Comparison of ENCODE assay signal across 8 cellular contexts in genomic region chr13:40969169-40969901, GRCh38. TPM values are rescaled to one million over a fixed set of nuclear protein-coding genes. Genes with fewer than 3 reads are reported as not detected.
DNase-seq lines count a peak whose midpoint lies in the region; ATAC-seq and TF ChIP-seq lines count a peak whose summit lies in the region.

No MANE protein-coding gene starts in this region.

- no peaks in the 10 kb centered on the region for H3K9me3 Mint-ChIP-seq in activated naive CD8-positive, alpha-beta T cell (ENCODE audit: low read depth)

- peaks cover 100% of the 10 kb centered on the region for H3K79me2 ChIP-seq in DND-41 (ENCODE audit: insufficient read depth, low read length)

- H3K27me3 Mint-ChIP-seq in activated naive CD8-positive, alpha-beta T cell, result no peaks in the 10 kb centered on the region

- H3K4me2 ChIP-seq in DND-41 (ENCODE audit: insufficient read depth, low read length), result no peak overlapping the region

- H4K20me1 ChIP-seq in DND-41 (ENCODE audit: insufficient read depth, low read length), result peaks cover 92% of the 10 kb centered on the region

- no peak for TF ChIP-seq CTCF in DND-41 (IDR thresholded peaks at IDR 0.05; ENCODE audit: borderline replicate concordance, extremely low read depth, low read length, poor library complexity, severe bottlenecking)
- no peak for TF ChIP-seq CTCF in psoas muscle (IDR thresholded peaks at IDR 0.05)

- H3K4me3 Mint-ChIP-seq in activated naive CD8-positive, alpha-beta T cell, result peak overlapping the region; percentile 50

- H3K27ac ChIP-seq in DND-41 (ENCODE audit: low read length) (no peak overlapping the region), psoas muscle (no peak overlapping the region)

- intact Hi-C loops in psoas muscle (cut with DNase I) (no loop called here), head of caudate nucleus (cut with DNase I) (no loop called here)

- H3K36me3 ChIP-seq in DND-41 (ENCODE audit: insufficient read depth, low read length) (peaks cover 41% of the 10 kb centered on the region), psoas muscle (ENCODE audit: insufficient read depth in 1 of 2, low read depth in 1 of 2) (no peaks in the 10 kb centered on the region)

- H3K27ac Mint-ChIP-seq in activated naive CD8-positive, alpha-beta T cell, result peak overlapping the region; percentile 85

- H2AFZ ChIP-seq in DND-41 (ENCODE audit: low read depth, low read length), result no peak overlapping the region

- peak; percentile 71 for ATAC-seq in DND-41 (ENCODE audit: insufficient read depth, low read depth)
- ATAC-seq in GM19452 (IDR thresholded peaks at IDR 0.05; ENCODE audit: unreplicated experiment), result peak; percentile 76
- ATAC-seq in HG03439 (IDR thresholded peaks at IDR 0.05; ENCODE audit: unreplicated experiment), result peak; percentile 61
- ATAC-seq in psoas muscle, result no peak

- H3K9ac ChIP-seq in DND-41 (ENCODE audit: low read depth, low read length), result no peak overlapping the region

- peaks cover 97% of the 10 kb centered on the region for H3K4me1 Mint-ChIP-seq in activated naive CD8-positive, alpha-beta T cell (ENCODE audit: low read depth)

- H3K9me3 ChIP-seq in DND-41 (ENCODE audit: insufficient read depth, low read length, severe bottlenecking), result no peaks in the 10 kb centered on the region
- H3K9me3 ChIP-seq in psoas muscle, result no peaks in the 10 kb centered on the region

- peaks cover 22% of the 10 kb centered on the region for H3K4me1 ChIP-seq in DND-41 (ENCODE audit: insufficient read depth, low read length)
- peaks cover 37% of the 10 kb centered on the region for H3K4me1 ChIP-seq in psoas muscle

- H3K4me3 ChIP-seq in DND-41 (ENCODE audit: low read depth in 1 of 2, low read length in 2 of 2), result no peak overlapping the region
- no peak overlapping the region for H3K4me3 ChIP-seq in psoas muscle

- H3K36me3 Mint-ChIP-seq in activated naive CD8-positive, alpha-beta T cell, result peaks cover 4% of the 10 kb centered on the region

- peak; percentile 33 for DNase-seq in DND-41
- no peak for DNase-seq in NCI-H1417 treated with DMSO at 0.1 percent for 48 hours (lab: John Stamatoyannopoulos, UW)
- DNase-seq in psoas muscle, result no peak
- no peak for DNase-seq in NCI-H2196 (lab: John Stamatoyannopoulos, UW; ENCODE audit: unreplicated experiment)
- DNase-seq in head of caudate nucleus, result no peak

- H3K27me3 ChIP-seq in DND-41 (ENCODE audit: insufficient read depth, low read length, poor library complexity) (no peaks in the 10 kb centered on the region), psoas muscle (ENCODE audit: insufficient read depth in 3 of 3, low read length in 2 of 3) (no peaks in the 10 kb centered on the region)

- 82 to 86% (median 83%) methylated on average over 4 of the region's 4 CpGs for WGBS in psoas muscle, 3 donors

RNA-seq across cellular contexts. Expression of gene ELF1, which starts 49.8 kb away (rescaled TPM):
- 10 to 100 TPM; 20.5 to 25.9 (median 22.6) TPM for total RNA-seq in psoas muscle
- 10 to 100 TPM in 2 of 3 donors, 1 to 10 TPM in 1; 7.3 to 28.6 (median 13.0) TPM for polyA plus RNA-seq in psoas muscle

Comparison
In these comparisons a context has a peak if more than half of its experiments do, and no peak if none do; other contexts are left out.
1. ATAC-seq: peak in DND-41 (single experiment), GM19452 (single experiment) and HG03439 (single experiment); none in psoas muscle (0 of 4).